Comparison of ENCODE assay signal across 8 cellular contexts in genomic region chr9:89318123-89319014, GRCh38. TPM values are rescaled to one million over a fixed set of nuclear protein-coding genes. Genes with fewer than 3 reads are reported as not detected.
DNase-seq lines count a peak whose midpoint lies in the region; ATAC-seq, FAIRE-seq and TF ChIP-seq lines count a peak whose summit lies in the region.

SECISBP2 (plus strand) TSS chr9:89318500; CDS start chr9:89318577, 77 bp downstream.

- H3K36me3 ChIP-seq in pancreas, result no peaks in the 10 kb centered on the region
- no peaks in the 10 kb centered on the region for H3K36me3 ChIP-seq in tibial artery

- H3K4me3 ChIP-seq in pancreas (peak within 1 kb of the TSS; percentile 52 to 80 (median 64)), tibial artery (peak within 1 kb of the TSS; percentile 75 to 88)

- H3K9me3 ChIP-seq in pancreas, result no peaks in the 10 kb centered on the region
- H3K9me3 ChIP-seq in tibial artery, result no peaks in the 10 kb centered on the region

- TF ChIP-seq CTCF in GM12874 (IDR thresholded peaks at IDR 0.05; ENCODE audit: insufficient read depth, low read depth, low read length), result peak; percentile 67
- peak in 3 of 4 donors; percentile 33 to 65 (median 49) for TF ChIP-seq CTCF in pancreas (IDR thresholded peaks at IDR 0.05)
- TF ChIP-seq CTCF in tibial artery (IDR thresholded peaks at IDR 0.05), result peak; percentile 61 to 65

- ATAC-seq in HG02763 (IDR thresholded peaks at IDR 0.05; ENCODE audit: unreplicated experiment) (peak; percentile 89), Right ventricle myocardium inferior (peak; percentile 99), pancreas (peak; percentile 95 to 97 (median 96))

- H3K27me3 ChIP-seq in pancreas (no peaks in the 10 kb centered on the region), tibial artery (no peaks in the 10 kb centered on the region)

- H3K27ac ChIP-seq in pancreas (peak within 1 kb of the TSS; percentile 99 to 100 (median 100)), tibial artery (peak within 1 kb of the TSS; percentile 97 to 100)

- peak; percentile 83 to 100 (median 99) for DNase-seq in NCI-H1417 (lab: John Stamatoyannopoulos, UW)
- DNase-seq in SW 1271 (lab: John Stamatoyannopoulos, UW), result peak; percentile 92 to 97
- peak; percentile 83 for DNase-seq in activated naive CD8-positive, alpha-beta T cell treated with anti-CD3 and anti-CD28 coated beads, Interleukin-2, amount 50 U/mL, for 16 hours (ENCODE audit: low read depth, low spot score)
- DNase-seq in Right ventricle myocardium inferior (ENCODE audit: missing footprints), result peak; percentile 98
- DNase-seq in pancreas, result peak; percentile 93 to 99 (median 97)
- peak; percentile 96 to 98 for DNase-seq in tibial artery

- intact Hi-C loops in Right ventricle myocardium inferior (cut with DNase I), result loop anchor here (1.0 kb wide), 1 partner anchor 231 kb away; no protein-coding TSS in a partner anchor
- intact Hi-C loops in pancreas (cut with DNase I), result no loop called here
- intact Hi-C loops in tibial artery (cut with DNase I; ENCODE audit: low total_unique reads), result loop anchor here (5.0 kb wide), 1 partner anchor 364 kb away; no protein-coding TSS in a partner anchor

- 0% methylated on average over 85 to 91 of the region's 91 CpGs for WGBS in pancreas, 2 donors

- H3K4me1 ChIP-seq in pancreas (peaks cover 13 to 28% (median 17%) of the 10 kb centered on the region in 3 donors), tibial artery (peaks cover 0 to 39% (median 14%) of the 10 kb centered on the region in 4 donors)

- no peak for FAIRE-seq in pancreas (lab: Jason Lieb, UNC)

RNA-seq across cellular contexts. Expression of gene SECISBP2, which starts in this region (rescaled TPM):
- total RNA-seq in Right ventricle myocardium inferior (16.4 TPM), pancreas (10 to 100 TPM; 23.4 to 31.0 (median 29.3) TPM)
- 10 to 100 TPM; 30.7 to 41.1 TPM for polyA plus RNA-seq in pancreas

Comparison
In these comparisons a context has a peak if more than half of its experiments do, and no peak if none do; other contexts are left out.
1. Peak in every context shown above with its lines: DNase-seq, ATAC-seq, H3K4me3 ChIP-seq and H3K27ac ChIP-seq.
2. intact Hi-C loops: an anchor here in Right ventricle myocardium inferior (1.0 kb wide) and tibial artery (5.0 kb wide); none called in pancreas.